Comparison of ENCODE assay signal across 8 cellular contexts in the genomic region with DNA sequence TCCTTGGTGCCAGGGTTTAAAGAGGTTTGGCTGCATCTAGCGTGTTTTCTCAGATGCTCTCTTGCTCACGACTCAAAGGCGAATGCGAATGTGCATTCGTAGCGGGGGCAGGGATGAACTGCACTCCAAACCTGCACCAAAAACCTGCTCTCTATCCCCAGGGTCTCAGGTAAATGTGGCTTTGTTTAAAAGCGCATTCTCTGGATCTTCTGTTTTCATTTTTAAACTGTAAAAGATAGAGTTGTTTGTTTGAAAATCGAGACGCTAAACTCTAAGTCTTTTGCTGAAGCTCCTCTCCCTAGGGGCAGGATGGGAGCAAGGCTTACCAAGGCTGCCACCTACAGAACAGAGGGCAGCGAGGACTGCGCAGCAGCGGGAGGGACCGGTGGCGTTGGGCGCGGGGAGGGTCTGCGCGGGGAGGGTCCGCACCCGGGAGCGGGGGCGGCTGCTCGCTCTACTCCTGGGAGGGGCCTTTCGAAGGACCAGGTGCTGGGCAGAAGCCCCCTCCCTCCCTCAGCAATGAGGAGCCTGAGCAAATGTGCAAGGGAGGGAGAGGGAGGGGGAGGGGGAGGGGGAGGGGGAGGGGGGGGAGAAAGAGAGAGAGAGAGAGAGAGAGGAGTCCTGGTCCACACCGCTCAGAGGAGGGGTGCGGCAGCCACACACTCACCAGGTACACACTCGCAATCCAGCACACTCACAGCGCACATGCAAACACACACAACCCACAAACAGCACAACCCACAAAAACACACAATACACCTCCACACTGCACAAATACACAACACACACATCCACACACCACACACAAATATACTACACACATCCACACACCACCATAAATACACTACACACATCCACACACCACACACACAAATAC.
DNase-seq lines count a peak whose midpoint lies in the region; ATAC-seq, FAIRE-seq and TF ChIP-seq lines count a peak whose summit lies in the region.

No MANE protein-coding gene starts in this region.

- H2BK12ac ChIP-seq in H1 (ENCODE audit: low read depth, low read length) = peak overlapping the region; percentile 98
- no peak overlapping the region for H2BK12ac ChIP-seq in mesenchymal stem cell (ENCODE audit: low read length in 2 of 2)

- H3K9me3 Mint-ChIP-seq in natural killer cell = no peaks in the 10 kb centered on the region

- H3K9me3 ChIP-seq in H1 (ENCODE audit: insufficient read depth in 2 of 2, low read depth in 1 of 2, low read length in 1 of 2) = no peaks in the 10 kb centered on the region; a peak in 1 of 4 replicates
- H3K9me3 ChIP-seq in mesenchymal stem cell (ENCODE audit: control insufficient read depth, low read length) = peaks cover 8% of the 10 kb centered on the region

- peak overlapping the region; percentile 98 for H3K56ac ChIP-seq in H1 (replicated peaks; ENCODE audit: insufficient read length, low read depth, low read length)

- H3K4me2 ChIP-seq in H1 (ENCODE audit: insufficient read depth in 1 of 2, low read depth in 2 of 2, low read length in 2 of 2) (peak overlapping the region; percentile 91 to 99), mesenchymal stem cell (ENCODE audit: low read length, poor library complexity, severe bottlenecking) (no peak overlapping the region)

- intact Hi-C loops in natural killer cell (cut with micrococcal nuclease) = no loop called here

- H3K9ac ChIP-seq in H1 (replicated peaks in 1 of 4; ENCODE audit: extremely low read depth in 1 of 4, low read depth in 3 of 4, low read length in 3 of 4) (peak overlapping the region in 1 of 4 experiments; percentile 71; a peak in 2 of 7 replicates), mesenchymal stem cell (ENCODE audit: low read length) (peak overlapping the region; percentile 70)

- H3K23ac ChIP-seq in H1 (ENCODE audit: insufficient read length) = no peak overlapping the region
- H3K23ac ChIP-seq in mesenchymal stem cell (ENCODE audit: low read length in 2 of 2) = no peak overlapping the region

- peaks cover 0 to 8% of the 10 kb centered on the region in 2 experiments for H4K20me1 ChIP-seq in H1 (replicated peaks in 1 of 2; ENCODE audit: control insufficient read depth in 1 of 2, insufficient read depth in 2 of 2, low read length in 2 of 2)

- H3K36me3 ChIP-seq in H1 (ENCODE audit: control insufficient read depth in 2 of 4, insufficient read depth in 4 of 4, low read length in 3 of 4) (no peaks in the 10 kb centered on the region; a peak in 1 of 8 replicates), mesenchymal stem cell (ENCODE audit: control insufficient read depth in 1 of 2, insufficient read depth in 2 of 2, low read depth in 1 of 2, low read length in 2 of 2) (no peaks in the 10 kb centered on the region)

- H2BK5ac ChIP-seq in H1 (ENCODE audit: low read depth, low read length) = peak overlapping the region; percentile 77; the same call in 1 of the 2 replicates
- no peak overlapping the region for H2BK5ac ChIP-seq in mesenchymal stem cell (ENCODE audit: low read depth, low read length, poor library complexity, severe bottlenecking)

- peak overlapping the region; percentile 30 to 60 (median 48) for H3K4me3 ChIP-seq in H1 (ENCODE audit: extremely low read depth in 1 of 4, insufficient read depth in 2 of 4, low read depth in 3 of 4, low read length in 4 of 4)
- peak overlapping the region in 1 of 2 experiments; percentile 75 for H3K4me3 ChIP-seq in mesenchymal stem cell (ENCODE audit: insufficient read depth in 1 of 2, low read depth in 1 of 2, low read length in 2 of 2)

- H3K36me3 Mint-ChIP-seq in natural killer cell = no peaks in the 10 kb centered on the region

- H3K23me2 ChIP-seq in H1 (ENCODE audit: low read depth, low read length) = peaks cover 17% of the 10 kb centered on the region

- H3K79me2 ChIP-seq in H1 (ENCODE audit: control insufficient read depth in 1 of 2, insufficient read depth in 2 of 2, low read length in 2 of 2) = no peaks in the 10 kb centered on the region; a peak in 1 of 4 replicates

- H4K91ac ChIP-seq in H1 (replicated peaks; ENCODE audit: insufficient read length, low read length) (peak overlapping the region; percentile 90), mesenchymal stem cell (ENCODE audit: low read length) (peak overlapping the region; percentile 66)

- H3K79me1 ChIP-seq in H1 (ENCODE audit: low read depth, low read length) (0 out of 2 replicates have a peak, but pooled peaks cover 3% of the 10 kb centered on the region), mesenchymal stem cell (replicated peaks; ENCODE audit: low read length, poor library complexity, severe bottlenecking) (no peaks in the 10 kb centered on the region)

- peak overlapping the region; percentile 95 for H3K4ac ChIP-seq in H1 (replicated peaks; ENCODE audit: insufficient read length, low read depth, low read length)
- H3K4ac ChIP-seq in mesenchymal stem cell (ENCODE audit: low read depth in 1 of 2, low read length in 2 of 2) = no peak overlapping the region

- H3K14ac ChIP-seq in H1 (ENCODE audit: insufficient read length) (no peak overlapping the region), mesenchymal stem cell (ENCODE audit: low read length in 2 of 2) (no peak overlapping the region)

- no peak overlapping the region for H3K4me3 Mint-ChIP-seq in natural killer cell

- DNase-seq in AG09319 (ENCODE audit: extremely low read depth, low read depth) = no peak
- peak; percentile 36 for DNase-seq in HTR-8/SVneo (ENCODE audit: insufficient read length, low spot score)
- DNase-seq in H1 (ENCODE audit: low read depth in 1 of 2, low spot score in 2 of 2) = peak in 1 of 2 experiments; percentile 81
- DNase-seq in mesenchymal stem cell = peak; percentile 16
- DNase-seq in NCI-H146 (lab: John Stamatoyannopoulos, UW) = no peak
- no peak for DNase-seq in natural killer cell
- no peak for DNase-seq in NCI-H2227 treated with DMSO at 0.1 percent for 48 hours (lab: John Stamatoyannopoulos, UW)

- H3K4me1 Mint-ChIP-seq in natural killer cell = no peaks in the 10 kb centered on the region

- peak overlapping the region; percentile 91; the same call in 1 of the 2 replicates for H2BK20ac ChIP-seq in H1 (ENCODE audit: low read length)

- H2AK5ac ChIP-seq in H1 (ENCODE audit: low read depth, low read length) (peak overlapping the region; percentile 100), mesenchymal stem cell (ENCODE audit: low read length, severe bottlenecking) (no peak overlapping the region)

- no peaks in the 10 kb centered on the region for H3K27me3 ChIP-seq in H1 (replicated peaks in 1 of 4; ENCODE audit: control insufficient read depth in 3 of 4, extremely low read depth in 1 of 4, insufficient read depth in 3 of 4, low read length in 3 of 4)
- no peaks in the 10 kb centered on the region for H3K27me3 ChIP-seq in mesenchymal stem cell (ENCODE audit: control insufficient read depth in 1 of 2, insufficient read depth in 1 of 2, low read length in 2 of 2)

- 0 out of 2 replicates have a peak overlapping the region, but pooled peaks have one; percentile 8 for H4K8ac ChIP-seq in H1 (ENCODE audit: extremely low read depth, insufficient read depth, low read length)
- peak overlapping the region; percentile 13 for H4K8ac ChIP-seq in mesenchymal stem cell (ENCODE audit: low read length)

- H2BK120ac ChIP-seq in H1 (replicated peaks; ENCODE audit: low read depth, low read length) (peak overlapping the region; percentile 82), mesenchymal stem cell (ENCODE audit: low read depth, low read length) (no peak overlapping the region)

- H3K27ac Mint-ChIP-seq in natural killer cell = no peak overlapping the region

- ATAC-seq in natural killer cell (no peak), GM18907 (IDR thresholded peaks at IDR 0.05; ENCODE audit: unreplicated experiment) (no peak)

- peaks cover 3 to 6% (median 3%) of the 10 kb centered on the region in 4 experiments; a peak in 6 of 7 replicates for H3K4me1 ChIP-seq in H1 (replicated peaks in 1 of 4; ENCODE audit: control insufficient read depth in 3 of 4, insufficient read depth in 4 of 4, low read length in 3 of 4)
- H3K4me1 ChIP-seq in mesenchymal stem cell (ENCODE audit: control insufficient read depth, insufficient read depth, low read depth, low read length) = peaks cover 2% of the 10 kb centered on the region

- no peak for TF ChIP-seq EP300 in H1 (IDR thresholded peaks at IDR 0.05; ENCODE audit: borderline replicate concordance in 1 of 2, low read depth in 2 of 2, low read length in 2 of 2)

- H2BK15ac ChIP-seq in H1 (ENCODE audit: low read length) (peak overlapping the region; percentile 100; the same call in 1 of the 2 replicates), mesenchymal stem cell (ENCODE audit: low read depth, poor library complexity, severe bottlenecking) (no peak overlapping the region)

- no peak overlapping the region for H3K27ac ChIP-seq in H1 (ENCODE audit: low read depth, low read length)
- H3K27ac ChIP-seq in mesenchymal stem cell (ENCODE audit: low read length, poor library complexity, severe bottlenecking) = no peak overlapping the region

- POLR2A ChIA-PET in H1 (lab: Charles Lee; ENCODE audit: partially characterized antibody) = interaction anchor here (0.7 to 1.3 kb wide), 4 partner anchors 10 to 358 kb away, joined by 3 to 5 read pairs (median 3); no protein-coding TSS in a partner anchor

- no peak for FAIRE-seq in HTR-8/SVneo (lab: Jason Lieb, UNC)
- FAIRE-seq in H1 (lab: Jason Lieb, UNC) = peak; percentile 85

- H3K18ac ChIP-seq in H1 (ENCODE audit: extremely low read depth, low read length) (peak overlapping the region; percentile 81), mesenchymal stem cell (ENCODE audit: low read depth in 1 of 2, low read length in 2 of 2) (no peak overlapping the region)

- TF ChIP-seq CTCF in AG09319 (IDR thresholded peaks at IDR 0.05; ENCODE audit: low read depth, low read length) (peak; percentile 13), H1 (IDR thresholded peaks at IDR 0.05; ENCODE audit: control extremely low read depth in 1 of 3, insufficient read depth in 1 of 3, low read depth in 1 of 3, low read length in 3 of 3) (peak in 2 of 3 experiments; percentile 20 to 43; a peak in 2 of 4 replicates), natural killer cell (IDR thresholded peaks at IDR 0.05) (no peak)

- no peak for TF ChIP-seq POLR2A in H1 (IDR thresholded peaks at IDR 0.05; ENCODE audit: control extremely low read depth in 1 of 2, low read depth in 2 of 2, low read length in 2 of 2)

- CTCF ChIA-PET in H1 (lab: Charles Lee; ENCODE audit: partially characterized antibody) = interaction anchor here (0.6 to 1.7 kb wide), 4 partner anchors 12 to 767 kb away, joined by 3 to 5 read pairs (median 3); no protein-coding TSS in a partner anchor

- H4K5ac ChIP-seq in H1 (ENCODE audit: insufficient read length, low read depth, low read length) = peak overlapping the region; percentile 8

- H2AFZ ChIP-seq in H1 (ENCODE audit: low read length) (peak overlapping the region; percentile 72; the same call in 1 of the 2 replicates), mesenchymal stem cell (ENCODE audit: low read depth, low read length) (no peak overlapping the region)

- peaks cover 0 to 5% of the 10 kb centered on the region in 2 donors for H3K27me3 Mint-ChIP-seq in natural killer cell (ENCODE audit: low read depth in 2 of 2)

- peak; percentile 13 to 35; a peak in 3 of 4 replicates for TF ChIP-seq RAD21 in H1 (IDR thresholded peaks at IDR 0.05 in 1 of 2, conservative IDR thresholded peaks at IDR 0.05 in 1 of 2; ENCODE audit: low read depth in 2 of 2, low read length in 2 of 2)

- WGBS in H1 (ENCODE audit: extremely low coverage in 1 of 2, insufficient coverage in 1 of 2, insufficient read length in 1 of 2, insufficient replicate concordance in 2 of 2, low coverage in 1 of 2, low lambda C conversion rate in 2 of 2, missing lambda C conversion rate in 1 of 2), 2 experiments = 10% methylated on average over 20 of the region's 28 CpGs; no CpG with 5 or more reads in 1 of the 2 experiments
- 5% methylated on average over 18 of the region's 28 CpGs for WGBS in mesenchymal stem cell

Comparison
In these comparisons a context has a peak if more than half of its experiments do, and no peak if none do; other contexts are left out.
1. DNase-seq: peak in HTR-8/SVneo (single experiment) and mesenchymal stem cell (single experiment); none in AG09319 (single experiment), NCI-H146 (single experiment), natural killer cell (single experiment) and NCI-H2227 treated with DMSO at 0.1 percent for 48 hours (single experiment).